In genomic region chr1:27821761-27822315, GRCh38 we compare ENCODE assay signal across 16 cellular contexts. TPM values are rescaled to one million over a fixed set of nuclear protein-coding genes. Genes with fewer than 3 reads are reported as not detected.
A peak's percentile ranks its signal among the peaks of the same experiment; 100 is the strongest.
DNase-seq lines count a peak whose midpoint lies in the region; ATAC-seq lines count a peak whose summit lies in the region.
"Had no signal": no experiment of that assay in that cellular context is flagged by ENCODE, and none has a peak within 500 bp of the region (broad histone marks: within the 10 kb centered on the region; RNA-seq: fewer than 3 reads in every experiment).

No MANE protein-coding gene starts in this region.

- peak; percentile 10 for DNase-seq in GM04504 (ENCODE audit: low read depth)
- DNase-seq in amniotic epithelial cell (ENCODE audit: low read depth) = peak; percentile 15
- DNase-seq in kidney glomerular epithelial cell (lab: John Stamatoyannopoulos, UW) = peak; percentile 41
- no peak for DNase-seq in cerebellar nuclear complex (lab: John Stamatoyannopoulos, UW)
- DNase-seq in AG20443 (ENCODE audit: low spot score) = no peak
- DNase-seq in dermis blood vessel endothelial cell = no peak
- DNase-seq: CD4-positive, CD25-positive, alpha-beta regulatory T cell; MM.1S; NCI-H2029; NCI-H2227 treated with DMSO at 0.1 percent for 48 hours; NCI-H526 treated with DMSO at 0.1 percent for 48 hours; Right ventricle myocardium superior; RPMI8226 had no signal

- ATAC-seq in GM18511 (IDR thresholded peaks at IDR 0.05; ENCODE audit: unreplicated experiment) = no peak
- ATAC-seq: A549, GM12878 had no signal

RNA-seq across cellular contexts. Expression of gene PPP1R8, which starts 8.7 kb away (rescaled TPM):
- 51.2 and 65.1 TPM in 2 replicates for total RNA-seq in dermis blood vessel endothelial cell

RNA-seq across cellular contexts. Expression of gene STX12, which starts 48.8 kb away (rescaled TPM):
- 95.2 and 115 TPM in 2 replicates for total RNA-seq in dermis blood vessel endothelial cell

RNA-seq across cellular contexts. Expression of gene THEMIS2, which starts 50.5 kb away (rescaled TPM):
- total RNA-seq in dermis blood vessel endothelial cell = 21.8 and 27.9 TPM in 2 replicates

Comparison
In these comparisons a context has a peak if more than half of its experiments do, and no peak if none do; other contexts are left out.
1. DNase-seq: peak in GM04504 (single experiment), amniotic epithelial cell (single experiment) and kidney glomerular epithelial cell (single experiment); none in cerebellar nuclear complex (0 of 2), AG20443 (single experiment) and dermis blood vessel endothelial cell (single experiment).